19 cellular contexts compared by ENCODE assay signal in genomic region chr1:205971082-205971481, GRCh38. TPM values are rescaled to one million over a fixed set of nuclear protein-coding genes. Genes with fewer than 3 reads are reported as not detected.
"Had no signal": no experiment of that assay in that cellular context is flagged by ENCODE, and none has a peak within 500 bp of the region (broad histone marks: within the 10 kb centered on the region; RNA-seq: fewer than 3 reads in every experiment).

No MANE protein-coding gene starts in this region.

- H3K27me3 ChIP-seq: colonic mucosa, ovary had no signal

- DNase-seq: activated CD4-positive, alpha-beta T cell treated with anti-CD3 and anti-CD28 coated beads, Interleukin-2, amount 10 ng/mL, durations not matched to agents 24 days and 14 days; activated CD8-positive, alpha-beta T cell treated with anti-CD3 and anti-CD28 coated beads, Interleukin-2, amount 10 ng/mL, durations not matched to agents 7 days and 5 days; activated naive CD4-positive, alpha-beta T cell treated with Interleukin-2 at 50 U/mL for 16 hours; activated naive CD8-positive, alpha-beta T cell treated with anti-CD3 and anti-CD28 coated beads, Interleukin-2, amount 50 U/mL, for 24 hours; activated T-cell treated with anti-CD3 and anti-CD28 coated beads, Interleukin-2, amount 50 U/mL, for 24 hours; anterior cingulate cortex; colonic mucosa; endodermal cell; glutamatergic neuron; kidney; mucosa of descending colon; naive thymus-derived CD4-positive, alpha-beta T cell; ovary; T-helper 1 cell; T-helper 9 cell had no signal

- H3K4me1 ChIP-seq: colonic mucosa had no signal

- H3K4me3 ChIP-seq: colonic mucosa, mucosa of descending colon, ovary, suprapubic skin had no signal

- H3K36me3 ChIP-seq: colonic mucosa, ovary, suprapubic skin had no signal

- H3K9me3 ChIP-seq: colonic mucosa, mucosa of descending colon, ovary, suprapubic skin had no signal

- H3K27ac ChIP-seq: colonic mucosa, epithelial cell of prostate, ovary, suprapubic skin had no signal

RNA-seq across cellular contexts. Expression of gene SLC26A9, which starts 27.8 kb away (rescaled TPM):
- total RNA-seq: activated CD4-positive, alpha-beta T cell treated with anti-CD3 and anti-CD28 coated beads, Interleukin-2, amount 10 ng/mL, durations not matched to agents 24 days and 14 days; activated CD8-positive, alpha-beta T cell treated with anti-CD3 and anti-CD28 coated beads, Interleukin-2, amount 10 ng/mL, durations not matched to agents 7 days and 5 days; activated T-helper 2 cell treated with anti-CD3 and anti-CD28 coated beads, Interferon-gamma antibody, Interleukin-2, Interleukin-4, amounts not matched to agents 10 μg/mL and 5 μg/mL and 100 μg/mL, durations not matched to agents 14 hours and 24 hours and 36 hours; colonic mucosa; liver; mucosa of descending colon; naive thymus-derived CD4-positive, alpha-beta T cell had no signal
- polyA plus RNA-seq: liver; naive thymus-derived CD4-positive, alpha-beta T cell had no signal

RNA-seq across cellular contexts. Expression of gene RAB7B, which starts 32.1 kb away (rescaled TPM):
- total RNA-seq: activated CD4-positive, alpha-beta T cell treated with anti-CD3 and anti-CD28 coated beads, Interleukin-2, amount 10 ng/mL, durations not matched to agents 24 days and 14 days; activated CD8-positive, alpha-beta T cell treated with anti-CD3 and anti-CD28 coated beads, Interleukin-2, amount 10 ng/mL, durations not matched to agents 7 days and 5 days; activated T-helper 2 cell treated with anti-CD3 and anti-CD28 coated beads, Interferon-gamma antibody, Interleukin-2, Interleukin-4, amounts not matched to agents 10 μg/mL and 5 μg/mL and 100 μg/mL, durations not matched to agents 14 hours and 24 hours and 36 hours; endodermal cell had no signal
- polyA plus RNA-seq: naive thymus-derived CD4-positive, alpha-beta T cell had no signal

RNA-seq across cellular contexts. Expression of gene CTSE, which starts 52.6 kb away (rescaled TPM):
- total RNA-seq: activated CD4-positive, alpha-beta T cell treated with anti-CD3 and anti-CD28 coated beads, Interleukin-2, amount 10 ng/mL, durations not matched to agents 24 days and 14 days; activated CD8-positive, alpha-beta T cell treated with anti-CD3 and anti-CD28 coated beads, Interleukin-2, amount 10 ng/mL, durations not matched to agents 7 days and 5 days; activated T-helper 2 cell treated with anti-CD3 and anti-CD28 coated beads, Interferon-gamma antibody, Interleukin-2, Interleukin-4, amounts not matched to agents 10 μg/mL and 5 μg/mL and 100 μg/mL, durations not matched to agents 14 hours and 24 hours and 36 hours; naive thymus-derived CD4-positive, alpha-beta T cell; suprapubic skin had no signal
- polyA plus RNA-seq: naive thymus-derived CD4-positive, alpha-beta T cell had no signal
